ENCODE assay signal across 17 cellular contexts in genomic region chr11:130645164-130645859, GRCh38.
"Had no signal": no experiment of that assay in that cellular context is flagged by ENCODE, and none has a peak within 500 bp of the region (broad histone marks: within the 10 kb centered on the region; RNA-seq: fewer than 3 reads in every experiment).

No MANE protein-coding gene starts in this region.

- H3K4me3 ChIP-seq: right atrium auricular region, skin epidermis, thyroid gland had no signal

- DNase-seq: activated CD4-positive, alpha-beta T cell treated with anti-CD3 and anti-CD28 coated beads for 1 hour; activated CD4-positive, alpha-beta T cell treated with anti-CD3 and anti-CD28 coated beads, Interleukin-2, amount 50 U/mL, for 48 hours; activated CD8-positive, alpha-beta memory T cell treated with anti-CD3 and anti-CD28 coated beads, Interleukin-2, amount 10 ng/mL, durations not matched to agents 7 days and 5 days; activated effector memory CD4-positive, alpha-beta T cell treated with Interleukin-2 at 50 U/mL for 16 hours; activated T-cell treated with anti-CD3 and anti-CD28 coated beads, Interleukin-2, amount 50 U/mL, for 24 hours; amygdala; brain microvascular endothelial cell; cerebellar nuclear complex; endodermal cell; erythroblast; left cardiac atrium; naive B cell; SW 1271; thyroid gland had no signal

- H3K36me3 ChIP-seq: brain microvascular endothelial cell, right atrium auricular region, thyroid gland had no signal

- H3K9me3 ChIP-seq: right atrium auricular region, thyroid gland had no signal

- H3K27ac ChIP-seq: brain microvascular endothelial cell, right atrium auricular region, thyroid gland had no signal

- H3K27me3 ChIP-seq: brain microvascular endothelial cell, right atrium auricular region, thyroid gland had no signal

- ATAC-seq: activated CD8-positive, alpha-beta memory T cell treated with anti-CD3 and anti-CD28 coated beads, Interleukin-2, amount 10 ng/mL, durations not matched to agents 7 days and 5 days; activated naive CD4-positive, alpha-beta T cell treated with anti-CD3 and anti-CD28 coated beads, Interleukin-2, amount 50 U/mL, for 72 hours; left cardiac atrium had no signal
